In the genomic region with DNA sequence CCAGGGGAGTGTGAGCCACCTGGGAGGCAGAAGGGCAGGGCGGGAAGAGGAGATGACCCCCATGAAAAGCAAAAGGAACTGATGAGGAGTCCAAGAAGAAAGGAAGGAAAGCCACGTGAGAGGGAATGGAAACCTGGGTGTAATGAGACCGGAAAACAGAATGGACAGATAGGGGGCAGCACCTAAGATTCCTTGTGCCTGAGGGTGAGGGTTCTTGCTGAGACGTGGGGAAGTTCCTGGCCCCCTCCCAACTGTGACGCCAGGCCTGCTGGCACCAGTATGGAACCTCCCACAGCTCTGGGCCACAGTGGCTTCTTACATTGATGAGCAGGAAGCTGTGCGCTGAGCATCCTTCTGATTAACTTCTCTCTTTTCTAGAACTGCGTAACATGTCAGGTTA, we compare ENCODE assay signal across 10 cellular contexts. TPM values are rescaled to one million over a fixed set of nuclear protein-coding genes. Genes with fewer than 3 reads are reported as not detected.
DNase-seq lines count a peak whose midpoint lies in the region; ATAC-seq, FAIRE-seq and TF ChIP-seq lines count a peak whose summit lies in the region.
"Had no signal": no experiment of that assay in that cellular context is flagged by ENCODE, and none has a peak within 500 bp of the region (broad histone marks: within the 10 kb centered on the region; RNA-seq: fewer than 3 reads in every experiment).

No MANE protein-coding gene starts in this region.

- H3K4me1 Mint-ChIP-seq in HFFc6 (ENCODE audit: low read depth): peaks cover 10% of the 10 kb centered on the region
- H3K4me1 Mint-ChIP-seq in activated CD4-positive, alpha-beta memory T cell treated with anti-CD3 and anti-CD28 coated beads, Interleukin-2, amount 10 ng/mL, durations not matched to agents 7 days and 5 days: no peaks in the 10 kb centered on the region

- H3K27me3 ChIP-seq in A673 (replicated peaks; ENCODE audit: insufficient read depth, low read depth, low read length, poor library complexity) (no peaks in the 10 kb centered on the region), bronchial epithelial cell (ENCODE audit: control insufficient read depth, insufficient read depth, low read length) (no peaks in the 10 kb centered on the region)

- DNase-seq in A673 (ENCODE audit: low spot score) (peak; percentile 76), HFFc6 (no peak), bronchial epithelial cell (ENCODE audit: low read depth) (no peak), kidney tubule cell (ENCODE audit: low spot score) (peak; percentile 39)
- DNase-seq in activated CD4-positive, alpha-beta memory T cell treated with anti-CD3 and anti-CD28 coated beads, Interleukin-2, amount 10 ng/mL, durations not matched to agents 7 days and 5 days: no peak
- DNase-seq: Caco-2, NCI-H774 had no signal

- no peak for ATAC-seq in HG03175 (IDR thresholded peaks at IDR 0.05; ENCODE audit: unreplicated experiment)
- ATAC-seq in HG03135 (IDR thresholded peaks at IDR 0.05; ENCODE audit: unreplicated experiment): no peak
- no peak for ATAC-seq in HG03159 (IDR thresholded peaks at IDR 0.05; ENCODE audit: unreplicated experiment)

- FAIRE-seq in bronchial epithelial cell (lab: Jason Lieb, UNC): peak; percentile 28

- intact Hi-C loops in A673 (cut with micrococcal nuclease; ENCODE audit: unreplicated experiment): no loop called here

- no peaks in the 10 kb centered on the region for H3K4me1 ChIP-seq in A673 (ENCODE audit: insufficient read depth, low read length, poor library complexity, severe bottlenecking)
- H3K4me1 ChIP-seq: Caco-2 had no signal

- POLR2A ChIA-PET in A673 (lab: Charles Lee; ENCODE audit: low non-redundant PET): no interaction called here
- POLR2A ChIA-PET in activated CD4-positive, alpha-beta memory T cell treated with anti-CD3 and anti-CD28 coated beads, Interleukin-2, amount 10 ng/mL, durations not matched to agents 7 days and 5 days (lab: Charles Lee): no interaction called here

- H3K4me3 ChIP-seq in A673 (ENCODE audit: low read depth, low read length, poor library complexity, severe bottlenecking): no peak overlapping the region
- H3K4me3 ChIP-seq in bronchial epithelial cell (ENCODE audit: low read depth, low read length): no peak overlapping the region

- H3K27ac ChIP-seq in A673 (ENCODE audit: low read depth, low read length, poor library complexity, severe bottlenecking): no peak overlapping the region

- no peak overlapping the region for H3K4me3 Mint-ChIP-seq in HFFc6
- no peak overlapping the region for H3K4me3 Mint-ChIP-seq in activated CD4-positive, alpha-beta memory T cell treated with anti-CD3 and anti-CD28 coated beads, Interleukin-2, amount 10 ng/mL, durations not matched to agents 7 days and 5 days

- H3K9me3 Mint-ChIP-seq in HFFc6: no peaks in the 10 kb centered on the region
- no peaks in the 10 kb centered on the region for H3K9me3 Mint-ChIP-seq in activated CD4-positive, alpha-beta memory T cell treated with anti-CD3 and anti-CD28 coated beads, Interleukin-2, amount 10 ng/mL, durations not matched to agents 7 days and 5 days

- no peaks in the 10 kb centered on the region; the same call in 1 of the 2 replicates for H3K27me3 Mint-ChIP-seq in HFFc6 (ENCODE audit: insufficient read depth)
- H3K27me3 Mint-ChIP-seq in activated CD4-positive, alpha-beta memory T cell treated with anti-CD3 and anti-CD28 coated beads, Interleukin-2, amount 10 ng/mL, durations not matched to agents 7 days and 5 days: no peaks in the 10 kb centered on the region

- H3K9me3 ChIP-seq in A673 (ENCODE audit: low read depth, low read length, poor library complexity, severe bottlenecking): no peaks in the 10 kb centered on the region
- H3K9me3 ChIP-seq: Caco-2 had no signal

- CTCF ChIA-PET in A673 (lab: Charles Lee): interaction anchor here (1.1 kb wide), 1 partner anchor 27 kb away, joined by 4 read pairs; no protein-coding TSS in a partner anchor
- CTCF ChIA-PET in activated CD4-positive, alpha-beta memory T cell treated with anti-CD3 and anti-CD28 coated beads, Interleukin-2, amount 10 ng/mL, durations not matched to agents 7 days and 5 days (lab: Charles Lee): interaction anchor here (1.3 to 1.4 kb wide), 2 partner anchors 25 to 27 kb away, joined by 4 to 6 read pairs; no protein-coding TSS in a partner anchor

- no peaks in the 10 kb centered on the region for H3K36me3 Mint-ChIP-seq in HFFc6 (ENCODE audit: low read depth)
- H3K36me3 Mint-ChIP-seq in activated CD4-positive, alpha-beta memory T cell treated with anti-CD3 and anti-CD28 coated beads, Interleukin-2, amount 10 ng/mL, durations not matched to agents 7 days and 5 days (ENCODE audit: low read depth): no peaks in the 10 kb centered on the region

- TF ChIP-seq CTCF in A673 (conservative IDR thresholded peaks at IDR 0.05; ENCODE audit: low read depth, low read length) (peak; percentile 57), HFFc6 (IDR thresholded peaks at IDR 0.05) (peak; percentile 57), bronchial epithelial cell (IDR thresholded peaks at IDR 0.05; ENCODE audit: insufficient read depth, low read length, severe bottlenecking) (no peak)

- H3K27ac Mint-ChIP-seq in HFFc6: no peak overlapping the region
- no peak overlapping the region for H3K27ac Mint-ChIP-seq in activated CD4-positive, alpha-beta memory T cell treated with anti-CD3 and anti-CD28 coated beads, Interleukin-2, amount 10 ng/mL, durations not matched to agents 7 days and 5 days

- no TSS peak for BruUV-seq in A673 (replicated peaks; lab: Mats Ljungman, UMichigan)

- H3K36me3 ChIP-seq in A673 (ENCODE audit: insufficient read depth, low read length, poor library complexity, severe bottlenecking): no peaks in the 10 kb centered on the region
- H3K36me3 ChIP-seq in bronchial epithelial cell (ENCODE audit: control insufficient read depth, insufficient read depth, low read length): no peaks in the 10 kb centered on the region

RNA-seq across cellular contexts. Expression of a gene that starts 30.8 kb away (rescaled TPM):
- total RNA-seq in A673 (2021): 39.2 and 47.2 TPM in 2 replicates
- 10 to 100 TPM; 34.6 to 46.9 (median 40.9) TPM for total RNA-seq in HFFc6 (2021; fragmentation: NEBNext Ultra II Directional; extraction: Animal tissue kit (Norgen Biotek cat#: 25700))
- total RNA-seq in bronchial epithelial cell: 2.9 and 7.2 TPM in 2 replicates
- total RNA-seq in activated CD4-positive, alpha-beta memory T cell treated with anti-CD3 and anti-CD28 coated beads, Interleukin-2, amount 10 ng/mL, durations not matched to agents 7 days and 5 days: 1 to 10 TPM; 8.8 to 9.5 TPM

Comparison
In these comparisons a context has a peak if more than half of its experiments do, and no peak if none do; other contexts are left out.
1. DNase-seq: peak in A673 (single experiment) and kidney tubule cell (single experiment); none in HFFc6 (single experiment), bronchial epithelial cell (single experiment) and activated CD4-positive, alpha-beta memory T cell treated with anti-CD3 and anti-CD28 coated beads, Interleukin-2, amount 10 ng/mL, durations not matched to agents 7 days and 5 days (single experiment).